ENCODE assay signal across 8 cellular contexts in genomic region chr13:109700176-109700575, GRCh38.
DNase-seq lines count a peak whose midpoint lies in the region; ATAC-seq, FAIRE-seq and TF ChIP-seq lines count a peak whose summit lies in the region.

No MANE protein-coding gene starts in this region.

- peaks cover 7% of the 10 kb centered on the region for H3K4me1 Mint-ChIP-seq in activated T-helper 17 cell treated with anti-CD3 and anti-CD28 coated beads, Interleukin-2, amount 50 U/mL, for 72 hours

- H3K4me3 ChIP-seq in hepatocyte (no peak overlapping the region), aorta (ENCODE audit: low read length in 2 of 2) (no peak overlapping the region)

- H4K20me1 ChIP-seq in hepatocyte (ENCODE audit: insufficient read depth, poor library complexity, severe bottlenecking) = no peaks in the 10 kb centered on the region

- no peak overlapping the region for H3K4me2 ChIP-seq in hepatocyte

- H3K27ac Mint-ChIP-seq in activated T-helper 17 cell treated with anti-CD3 and anti-CD28 coated beads, Interleukin-2, amount 50 U/mL, for 72 hours = peak overlapping the region; percentile 18

- H2AFZ ChIP-seq in hepatocyte = no peak overlapping the region

- no peak overlapping the region for H3K4me3 Mint-ChIP-seq in activated T-helper 17 cell treated with anti-CD3 and anti-CD28 coated beads, Interleukin-2, amount 50 U/mL, for 72 hours

- no peaks in the 10 kb centered on the region for H3K36me3 ChIP-seq in hepatocyte (replicated peaks; ENCODE audit: insufficient read depth, low read depth)
- no peaks in the 10 kb centered on the region for H3K36me3 ChIP-seq in aorta (ENCODE audit: control insufficient read depth in 1 of 2, insufficient read depth in 2 of 2, low read length in 1 of 2)

- ATAC-seq in activated T-helper 17 cell treated with anti-CD3 and anti-CD28 coated beads, Interleukin-2, amount 50 U/mL, for 72 hours (replicated peaks) = no peak
- ATAC-seq in aorta (ENCODE audit: low FRiP score) (peak; percentile 62), HG02610 (IDR thresholded peaks at IDR 0.05; ENCODE audit: unreplicated experiment) (no peak)

- WGBS in hepatocyte (ENCODE audit: low lambda C conversion rate, missing lambda C conversion rate) = 17% methylated on average over 3 of the region's 3 CpGs
- 41 to 43% methylated on average over 3 of the region's 3 CpGs for WGBS in aorta, 2 donors

- no peaks in the 10 kb centered on the region for H3K79me2 ChIP-seq in hepatocyte

- H3K27me3 ChIP-seq in hepatocyte = no peaks in the 10 kb centered on the region
- H3K27me3 ChIP-seq in aorta (ENCODE audit: control insufficient read depth in 1 of 2, insufficient read depth in 2 of 2, low read length in 1 of 2) = no peaks in the 10 kb centered on the region

- no peak for TF ChIP-seq CTCF in hepatocyte (IDR thresholded peaks at IDR 0.05; ENCODE audit: poor library complexity)

- H3K9me3 Mint-ChIP-seq in activated T-helper 17 cell treated with anti-CD3 and anti-CD28 coated beads, Interleukin-2, amount 50 U/mL, for 72 hours = no peaks in the 10 kb centered on the region

- H3K4me1 ChIP-seq in hepatocyte (ENCODE audit: insufficient read depth) (no peaks in the 10 kb centered on the region), aorta (ENCODE audit: control insufficient read depth in 1 of 2, insufficient read depth in 2 of 2, low read length in 2 of 2) (no peaks in the 10 kb centered on the region)

- no peaks in the 10 kb centered on the region for H3K36me3 Mint-ChIP-seq in activated T-helper 17 cell treated with anti-CD3 and anti-CD28 coated beads, Interleukin-2, amount 50 U/mL, for 72 hours (ENCODE audit: low read depth)

- H3K27me3 Mint-ChIP-seq in activated T-helper 17 cell treated with anti-CD3 and anti-CD28 coated beads, Interleukin-2, amount 50 U/mL, for 72 hours = peaks cover 32% of the 10 kb centered on the region

- H3K9me2 ChIP-seq in hepatocyte (replicated peaks; ENCODE audit: insufficient read depth) = no peaks in the 10 kb centered on the region

- FAIRE-seq in frontal cortex (lab: Jason Lieb, UNC) = no peak

- H3K9me3 ChIP-seq in hepatocyte (ENCODE audit: low read depth) (no peaks in the 10 kb centered on the region), aorta (ENCODE audit: control insufficient read depth, low read length) (no peaks in the 10 kb centered on the region)

- DNase-seq in DMS53 treated with DMSO at 0.1 percent for 48 hours (lab: John Stamatoyannopoulos, UW; ENCODE audit: unreplicated experiment) (peak; percentile 40), NCI-H2081 treated with DMSO at 0.1 percent for 48 hours (lab: John Stamatoyannopoulos, UW) (peak; percentile 62), hepatocyte (ENCODE audit: low spot score) (peak; percentile 77), aorta (peak in 1 of 2 donors; percentile 76), frontal cortex (ENCODE audit: low spot score in 2 of 2) (no peak)
- no peak for DNase-seq in activated effector memory CD4-positive, alpha-beta T cell treated with Interleukin-2 at 50 U/mL for 16 hours

- H3K27ac ChIP-seq in hepatocyte = no peak overlapping the region
- H3K27ac ChIP-seq in aorta (ENCODE audit: low read depth in 1 of 2, low read length in 2 of 2) = no peak overlapping the region

- intact Hi-C loops in aorta (cut with DNase I) = no loop called here

Comparison
In these comparisons a context has a peak if more than half of its experiments do, and no peak if none do; other contexts are left out.
1. DNase-seq: peak in DMS53 treated with DMSO at 0.1 percent for 48 hours (single experiment), NCI-H2081 treated with DMSO at 0.1 percent for 48 hours (single experiment) and hepatocyte (single experiment); none in frontal cortex (0 of 2) and activated effector memory CD4-positive, alpha-beta T cell treated with Interleukin-2 at 50 U/mL for 16 hours (single experiment).